In genomic region chr9:14692536-14692917, GRCh38 we compare ENCODE assay signal across 9 cellular contexts. TPM values are rescaled to one million over a fixed set of nuclear protein-coding genes. Genes with fewer than 3 reads are reported as not detected.
DNase-seq lines count a peak whose midpoint lies in the region; ATAC-seq and TF ChIP-seq lines count a peak whose summit lies in the region.
"Had no signal": no experiment of that assay in that cellular context is flagged by ENCODE, and none has a peak within 500 bp of the region (broad histone marks: within the 10 kb centered on the region; RNA-seq: fewer than 3 reads in every experiment).

No MANE protein-coding gene starts in this region.

- no peak for DNase-seq in activated T-cell treated with anti-CD3 and anti-CD28 coated beads, Interleukin-2, amount 50 U/mL, for 24 hours
- DNase-seq in activated T-cell treated with anti-CD3 and anti-CD28 coated beads for 4 hours (no peak), RWPE2 (ENCODE audit: low spot score) (no peak), epithelial cell of proximal tubule (ENCODE audit: low read depth) (no peak), neural crest cell (ENCODE audit: low read depth, low spot score) (no peak), COR-L47 (lab: John Stamatoyannopoulos, UW) (no peak)

- H3K27ac Mint-ChIP-seq in activated T-cell treated with anti-CD3 and anti-CD28 coated beads, Interleukin-2, amount 50 U/mL, for 24 hours = peak overlapping the region; percentile 87
- peak overlapping the region; percentile 83 for H3K27ac Mint-ChIP-seq in neural crest cell (ENCODE audit: unreplicated experiment)

- H3K9me3 Mint-ChIP-seq in activated T-cell treated with anti-CD3 and anti-CD28 coated beads, Interleukin-2, amount 50 U/mL, for 24 hours = no peaks in the 10 kb centered on the region
- no peaks in the 10 kb centered on the region for H3K9me3 Mint-ChIP-seq in neural crest cell

- H3K36me3 Mint-ChIP-seq in activated T-cell treated with anti-CD3 and anti-CD28 coated beads, Interleukin-2, amount 50 U/mL, for 24 hours (ENCODE audit: low read depth) = peaks cover 30% of the 10 kb centered on the region
- H3K36me3 Mint-ChIP-seq in neural crest cell (ENCODE audit: low read depth) = peaks cover 2% of the 10 kb centered on the region

- H3K27ac ChIP-seq in RWPE2 (ENCODE audit: poor library complexity, severe bottlenecking) = no peak overlapping the region

- ATAC-seq in RWPE2 (ENCODE audit: low read depth) = no peak; the same call in 2 of the 3 replicates
- no peak for ATAC-seq in GM18858 (IDR thresholded peaks at IDR 0.05; ENCODE audit: unreplicated experiment)
- no peak for ATAC-seq in HG03159 (IDR thresholded peaks at IDR 0.05; ENCODE audit: unreplicated experiment)

- H3K27me3 ChIP-seq in RWPE2 (ENCODE audit: insufficient read depth, poor library complexity, severe bottlenecking) = no peaks in the 10 kb centered on the region

- no peaks in the 10 kb centered on the region for H3K9me3 ChIP-seq in RWPE2 (ENCODE audit: severe bottlenecking)

- H3K36me3 ChIP-seq in RWPE2 (ENCODE audit: low read depth) = peaks cover 15% of the 10 kb centered on the region

- H3K4me3 Mint-ChIP-seq in activated T-cell treated with anti-CD3 and anti-CD28 coated beads, Interleukin-2, amount 50 U/mL, for 24 hours = peak overlapping the region; percentile 85
- peak overlapping the region; percentile 97 for H3K4me3 Mint-ChIP-seq in neural crest cell

- peak overlapping the region; percentile 54 for H3K4me3 ChIP-seq in RWPE2 (ENCODE audit: severe bottlenecking)
- H3K4me3 ChIP-seq in epithelial cell of proximal tubule (ENCODE audit: low read depth, low read length) = peak overlapping the region; percentile 82

- peaks cover 15% of the 10 kb centered on the region for H3K4me1 ChIP-seq in RWPE2 (ENCODE audit: insufficient read depth, poor library complexity, severe bottlenecking)

- H3K27me3 Mint-ChIP-seq in activated T-cell treated with anti-CD3 and anti-CD28 coated beads, Interleukin-2, amount 50 U/mL, for 24 hours = peaks cover 3% of the 10 kb centered on the region
- no peaks in the 10 kb centered on the region for H3K27me3 Mint-ChIP-seq in neural crest cell (ENCODE audit: low read depth)

- TF ChIP-seq CTCF in RWPE2 (IDR thresholded peaks at IDR 0.05; ENCODE audit: poor library complexity, severe bottlenecking) (no peak), epithelial cell of proximal tubule (conservative IDR thresholded peaks at IDR 0.05; ENCODE audit: low read depth, low read length) (no peak), neural crest cell (conservative IDR thresholded peaks at IDR 0.05) (no peak)

- peaks cover 42% of the 10 kb centered on the region for H3K4me1 Mint-ChIP-seq in activated T-cell treated with anti-CD3 and anti-CD28 coated beads, Interleukin-2, amount 50 U/mL, for 24 hours (ENCODE audit: low read depth)
- H3K4me1 Mint-ChIP-seq in neural crest cell = peaks cover 28% of the 10 kb centered on the region

RNA-seq across cellular contexts. Expression of gene ZDHHC21, which starts 0.7 kb away (rescaled TPM):
- total RNA-seq in epithelial cell of proximal tubule (5.1 and 11.3 TPM in 2 replicates), neural crest cell (13.2 and 13.8 TPM in 2 replicates)

RNA-seq across cellular contexts. Expression of gene CER1, which starts 30.0 kb away (rescaled TPM):
- total RNA-seq in epithelial cell of proximal tubule (not detected in 2 replicates), neural crest cell (0.32 and 0.40 TPM in 2 replicates)
- total RNA-seq: dermis microvascular lymphatic vessel endothelial cell had no signal
